Comparison of ENCODE assay signal across 11 cellular contexts in the genomic region with DNA sequence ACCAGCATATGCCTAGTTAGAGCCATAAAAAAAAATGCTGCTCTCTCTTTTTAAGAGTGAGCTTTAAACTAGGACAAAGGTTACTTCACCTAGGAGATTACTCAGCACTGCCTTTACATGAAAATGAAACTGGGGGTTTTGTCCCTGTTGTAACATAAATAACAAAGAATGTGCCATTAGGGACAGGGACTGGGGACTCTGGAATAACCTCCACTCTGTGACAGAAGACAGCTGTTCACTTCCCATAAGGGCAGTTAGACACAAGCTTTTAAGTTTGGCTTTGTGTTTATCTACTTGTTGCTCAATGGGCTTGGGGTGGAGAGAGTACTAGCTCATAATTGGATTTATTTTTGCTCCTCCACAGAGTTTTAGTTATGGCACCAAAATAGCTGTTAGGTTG. TPM values are rescaled to one million over a fixed set of nuclear protein-coding genes. Genes with fewer than 3 reads are reported as not detected.
DNase-seq lines count a peak whose midpoint lies in the region; ATAC-seq, FAIRE-seq and TF ChIP-seq lines count a peak whose summit lies in the region.
"Had no signal": no experiment of that assay in that cellular context is flagged by ENCODE, and none has a peak within 500 bp of the region (broad histone marks: within the 10 kb centered on the region; RNA-seq: fewer than 3 reads in every experiment).

No MANE protein-coding gene starts in this region.

- TF ChIP-seq POLR2A in H54 (IDR thresholded peaks at IDR 0.05; ENCODE audit: low read depth, low read length), result no peak

- peaks cover 40% of the 10 kb centered on the region for H3K4me1 ChIP-seq in A673 (ENCODE audit: insufficient read depth, low read length, poor library complexity, severe bottlenecking)
- peaks cover 13% of the 10 kb centered on the region for H3K4me1 ChIP-seq in PC-3 (ENCODE audit: insufficient read depth, low read length)
- peaks cover 34% of the 10 kb centered on the region for H3K4me1 ChIP-seq in hepatocyte (ENCODE audit: insufficient read depth)
- H3K4me1 ChIP-seq: prostate gland had no signal

- CTCF ChIA-PET in A673 (lab: Charles Lee) (no interaction called here), PC-3 (lab: Charles Lee) (no interaction called here)

- H3K4me1 Mint-ChIP-seq in activated CD4-positive, alpha-beta T cell treated with anti-CD3 and anti-CD28 coated beads, Interleukin-2, amount 10 ng/mL, durations not matched to agents 24 days and 14 days, result no peaks in the 10 kb centered on the region

- H3K9me3 ChIP-seq in A673 (ENCODE audit: low read depth, low read length, poor library complexity, severe bottlenecking) (no peaks in the 10 kb centered on the region), PC-3 (ENCODE audit: low read length) (no peaks in the 10 kb centered on the region), hepatocyte (ENCODE audit: low read depth) (no peaks in the 10 kb centered on the region)
- H3K9me3 ChIP-seq: prostate gland had no signal

- no peaks in the 10 kb centered on the region for H3K9me3 Mint-ChIP-seq in activated CD4-positive, alpha-beta T cell treated with anti-CD3 and anti-CD28 coated beads, Interleukin-2, amount 10 ng/mL, durations not matched to agents 24 days and 14 days

- ATAC-seq in HG02610 (IDR thresholded peaks at IDR 0.05; ENCODE audit: unreplicated experiment) (peak; percentile 40), PC-3 (no peak)

- no peak overlapping the region for H3K27ac Mint-ChIP-seq in activated CD4-positive, alpha-beta T cell treated with anti-CD3 and anti-CD28 coated beads, Interleukin-2, amount 10 ng/mL, durations not matched to agents 24 days and 14 days

- H3K9ac ChIP-seq in PC-3 (ENCODE audit: low read length), result no peak overlapping the region

- no peak overlapping the region for H3K27ac ChIP-seq in A673 (ENCODE audit: low read depth, low read length, poor library complexity, severe bottlenecking)
- no peak overlapping the region for H3K27ac ChIP-seq in PC-3 (ENCODE audit: low read length)
- peak overlapping the region; percentile 49 for H3K27ac ChIP-seq in hepatocyte
- H3K27ac ChIP-seq: prostate gland had no signal

- H3K4me2 ChIP-seq in PC-3 (ENCODE audit: low read length), result peak overlapping the region; percentile 45
- H3K4me2 ChIP-seq in hepatocyte, result peak overlapping the region; percentile 48

- H4K20me1 ChIP-seq in PC-3 (ENCODE audit: low read length), result no peaks in the 10 kb centered on the region
- H4K20me1 ChIP-seq in hepatocyte (ENCODE audit: insufficient read depth, poor library complexity, severe bottlenecking), result no peaks in the 10 kb centered on the region

- no peak for FAIRE-seq in H54 (lab: Jason Lieb, UNC)

- no peak overlapping the region for H2AFZ ChIP-seq in PC-3 (ENCODE audit: low read length)
- H2AFZ ChIP-seq in hepatocyte, result no peak overlapping the region

- H3K36me3 ChIP-seq in A673 (ENCODE audit: insufficient read depth, low read length, poor library complexity, severe bottlenecking) (no peaks in the 10 kb centered on the region), PC-3 (ENCODE audit: low read depth, low read length) (no peaks in the 10 kb centered on the region), hepatocyte (replicated peaks; ENCODE audit: insufficient read depth, low read depth) (no peaks in the 10 kb centered on the region)
- H3K36me3 ChIP-seq: prostate gland had no signal

- H3K79me2 ChIP-seq in PC-3 (ENCODE audit: low read length) (no peaks in the 10 kb centered on the region), hepatocyte (no peaks in the 10 kb centered on the region)

- POLR2A ChIA-PET in A673 (lab: Charles Lee; ENCODE audit: low non-redundant PET), result no interaction called here
- POLR2A ChIA-PET in PC-3 (lab: Charles Lee; ENCODE audit: unreplicated experiment), result interaction anchor here (0.7 kb wide), 1 partner anchor 256 kb away, joined by 3 read pairs; no protein-coding TSS in a partner anchor

- H3K4me3 ChIP-seq in A673 (ENCODE audit: low read depth, low read length, poor library complexity, severe bottlenecking) (no peak overlapping the region), PC-3 (ENCODE audit: low read length) (no peak overlapping the region), hepatocyte (no peak overlapping the region)
- H3K4me3 ChIP-seq: prostate gland had no signal

- intact Hi-C loops in A673 (cut with micrococcal nuclease; ENCODE audit: unreplicated experiment), result no loop called here
- intact Hi-C loops in PC-3 (cut with micrococcal nuclease), result no loop called here
- intact Hi-C loops in activated CD4-positive, alpha-beta T cell treated with anti-CD3 and anti-CD28 coated beads, Interleukin-2, amount 10 ng/mL, durations not matched to agents 24 days and 14 days (cut with micrococcal nuclease), result no loop called here

- H3K9me2 ChIP-seq in PC-3 (replicated peaks; ENCODE audit: low read length) (no peaks in the 10 kb centered on the region), hepatocyte (replicated peaks; ENCODE audit: insufficient read depth) (no peaks in the 10 kb centered on the region)

- DNase-seq in A673 (ENCODE audit: low spot score) (peak; percentile 79), PC-3 (peak; percentile 19), hepatocyte (ENCODE audit: low spot score) (peak; percentile 52), H54 (ENCODE audit: insufficient read length, low spot score) (no peak), hippocampal formation (lab: John Stamatoyannopoulos, UW) (no peak)
- DNase-seq in activated CD4-positive, alpha-beta T cell treated with anti-CD3 and anti-CD28 coated beads, Interleukin-2, amount 10 ng/mL, durations not matched to agents 24 days and 14 days, result no peak
- no peak for DNase-seq in activated CD4-positive, alpha-beta T cell treated with anti-CD3 and anti-CD28 coated beads, Interleukin-2, amount 50 U/mL, for 1 hour
- DNase-seq: NCI-H1092 treated with DMSO at 0.1 percent for 48 hours had no signal

- H3K27me3 Mint-ChIP-seq in activated CD4-positive, alpha-beta T cell treated with anti-CD3 and anti-CD28 coated beads, Interleukin-2, amount 10 ng/mL, durations not matched to agents 24 days and 14 days, result peaks cover 24% of the 10 kb centered on the region

- no peak for TF ChIP-seq CTCF in A673 (conservative IDR thresholded peaks at IDR 0.05; ENCODE audit: low read depth, low read length)
- no peak for TF ChIP-seq CTCF in PC-3 (conservative IDR thresholded peaks at IDR 0.05; ENCODE audit: low read depth, low read length)
- TF ChIP-seq CTCF in hepatocyte (IDR thresholded peaks at IDR 0.05; ENCODE audit: poor library complexity), result no peak

- H3K27me3 ChIP-seq in A673 (replicated peaks; ENCODE audit: insufficient read depth, low read depth, low read length, poor library complexity) (no peaks in the 10 kb centered on the region), PC-3 (ENCODE audit: low read length) (0 out of 2 replicates have a peak, but pooled peaks cover 4% of the 10 kb centered on the region), hepatocyte (no peaks in the 10 kb centered on the region)

- no peaks in the 10 kb centered on the region for H3K36me3 Mint-ChIP-seq in activated CD4-positive, alpha-beta T cell treated with anti-CD3 and anti-CD28 coated beads, Interleukin-2, amount 10 ng/mL, durations not matched to agents 24 days and 14 days (ENCODE audit: low read depth)

- H3K4me3 Mint-ChIP-seq in activated CD4-positive, alpha-beta T cell treated with anti-CD3 and anti-CD28 coated beads, Interleukin-2, amount 10 ng/mL, durations not matched to agents 24 days and 14 days, result no peak overlapping the region

- H3F3A ChIP-seq in PC-3 (ENCODE audit: low read length, unreplicated experiment), result no peaks in the 10 kb centered on the region

- BruUV-seq in A673 (replicated peaks; lab: Mats Ljungman, UMichigan) (no TSS peak), PC-3 (replicated peaks; lab: Mats Ljungman, UMichigan) (no TSS peak)

RNA-seq across cellular contexts. Expression of a gene that starts 11.9 kb away (rescaled TPM):
- total RNA-seq in A673 (2021) (8.4 and 13.2 TPM in 2 replicates), PC-3 (2014; rRNA removed) (not detected in 2 replicates), hepatocyte (7.1 and 8.7 TPM in 2 replicates)
- 2.4 and 3.7 TPM in 2 replicates for polyA plus RNA-seq in hepatocyte
- 0.36 TPM in 1 of 2 replicates, not detected in the other for total RNA-seq in activated CD4-positive, alpha-beta T cell treated with anti-CD3 and anti-CD28 coated beads, Interleukin-2, amount 10 ng/mL, durations not matched to agents 24 days and 14 days
- total RNA-seq: SK-MEL-5 had no signal

Comparison
In these comparisons a context has a peak if more than half of its experiments do, and no peak if none do; other contexts are left out.
1. DNase-seq: peak in A673 (single experiment), PC-3 (single experiment) and hepatocyte (single experiment); none in H54 (single experiment), hippocampal formation (0 of 2), activated CD4-positive, alpha-beta T cell treated with anti-CD3 and anti-CD28 coated beads, Interleukin-2, amount 10 ng/mL, durations not matched to agents 24 days and 14 days (single experiment) and activated CD4-positive, alpha-beta T cell treated with anti-CD3 and anti-CD28 coated beads, Interleukin-2, amount 50 U/mL, for 1 hour (single experiment).